In genomic region chr10:99913831-99914235, GRCh38 we compare ENCODE assay signal across 1 cellular context.
TF ChIP-seq lines count a peak whose summit lies in the region.

No MANE protein-coding gene starts in this region.

TF ChIP-seq in H1, 55 proteins besides CTCF, POLR2A, EP300 and RAD21 (continued from another document):
- TF ChIP-seq POU5F1 (IDR thresholded peaks at IDR 0.05; ENCODE audit: low read depth, low read length) = peak; percentile 92
- no peak; the same call in 1 of the 2 replicates for TF ChIP-seq TCF12 (IDR thresholded peaks at IDR 0.05; ENCODE audit: low read depth, low read length)
- TF ChIP-seq SUZ12 (IDR thresholded peaks at IDR 0.05; ENCODE audit: low read length) = no peak
- TF ChIP-seq CHD2 (IDR thresholded peaks at IDR 0.05; ENCODE audit: low read length) = peak; percentile 59; the same call in 1 of the 2 replicates
- peak in 1 of 2 experiments; percentile 84; a peak in 2 of 4 replicates for TF ChIP-seq HDAC2 (IDR thresholded peaks at IDR 0.05; ENCODE audit: borderline replicate concordance in 1 of 2, low read depth in 2 of 2, low read length in 2 of 2)
- peak; percentile 99 for TF ChIP-seq SP1 (IDR thresholded peaks at IDR 0.05; ENCODE audit: low read depth, low read length)
- peak; percentile 59; the same call in 1 of the 2 replicates for TF ChIP-seq RBBP5 (IDR thresholded peaks at IDR 0.05; ENCODE audit: borderline replicate concordance, low read depth, low read length)
- peak; percentile 44; the same call in 1 of the 2 replicates for TF ChIP-seq KDM1A (IDR thresholded peaks at IDR 0.05; ENCODE audit: borderline replicate concordance, low read length)
- TF ChIP-seq SAP30 (IDR thresholded peaks at IDR 0.05; ENCODE audit: insufficient read depth, insufficient replicate concordance, low read length) = no peak
- peak in 1 of 2 experiments; percentile 65 for TF ChIP-seq BCL11A (IDR thresholded peaks at IDR 0.05; ENCODE audit: low read depth in 2 of 2, low read length in 2 of 2)
- peak; percentile 72 for TF ChIP-seq E2F6 (IDR thresholded peaks at IDR 0.05)
- TF ChIP-seq PHF8 (conservative IDR thresholded peaks at IDR 0.05; ENCODE audit: low read depth, low read length) = no peak
- peak; percentile 96 for TF ChIP-seq TEAD4 (IDR thresholded peaks at IDR 0.05; ENCODE audit: low read depth, low read length)
- no peak for TF ChIP-seq SP2 (IDR thresholded peaks at IDR 0.05; ENCODE audit: low read length)
- peak; percentile 54 for TF ChIP-seq ASH2L (IDR thresholded peaks at IDR 0.05; ENCODE audit: low read length)
- TF ChIP-seq RXRA (IDR thresholded peaks at IDR 0.05; ENCODE audit: insufficient read depth, low read depth, low read length) = 0 out of 2 replicates have a peak, but pooled peaks have one; percentile 47
- TF ChIP-seq BACH1 (IDR thresholded peaks at IDR 0.05; ENCODE audit: low read length) = 0 out of 2 replicates have a peak, but pooled peaks have one; percentile 21
- peak; percentile 91 for TF ChIP-seq TBP (IDR thresholded peaks at IDR 0.05; ENCODE audit: low read depth, low read length)
- TF ChIP-seq ATF2 (IDR thresholded peaks at IDR 0.05; ENCODE audit: low read length) = peak; percentile 92
- TF ChIP-seq SRF (IDR thresholded peaks at IDR 0.05; ENCODE audit: low read depth, low read length) = no peak
- TF ChIP-seq GTF2F1 (IDR thresholded peaks at IDR 0.05; ENCODE audit: borderline replicate concordance, low read depth, low read length) = 0 out of 2 replicates have a peak, but pooled peaks have one; percentile 25
- peak; percentile 75; the same call in 1 of the 2 replicates for TF ChIP-seq GABPA (IDR thresholded peaks at IDR 0.05; ENCODE audit: borderline replicate concordance, insufficient read depth, low read length)
- TF ChIP-seq MAFK (IDR thresholded peaks at IDR 0.05; ENCODE audit: low read depth, low read length) = no peak
- peak; percentile 93 for TF ChIP-seq TAF7 (optimal IDR thresholded peaks at IDR 0.05; ENCODE audit: borderline replicate concordance, low read depth, low read length)
- no peak for TF ChIP-seq NRF1 (IDR thresholded peaks at IDR 0.05; ENCODE audit: low read depth, low read length)
- TF ChIP-seq KDM5A (IDR thresholded peaks at IDR 0.05; ENCODE audit: low read length) = peak; percentile 90
- peak in 1 of 2 experiments; percentile 91; a peak in 2 of 4 replicates for TF ChIP-seq SIN3A (conservative IDR thresholded peaks at IDR 0.05 in 1 of 2, IDR thresholded peaks at IDR 0.05 in 1 of 2; ENCODE audit: low read depth in 1 of 2, low read length in 2 of 2)
- TF ChIP-seq CHD1 (IDR thresholded peaks at IDR 0.05; ENCODE audit: low read depth, low read length) = no peak; the same call in 1 of the 2 replicates
- peak; percentile 42 for TF ChIP-seq JUND (IDR thresholded peaks at IDR 0.05; ENCODE audit: low read length)
- peak; percentile 48; the same call in 1 of the 2 replicates for TF ChIP-seq RFX5 (IDR thresholded peaks at IDR 0.05; ENCODE audit: borderline replicate concordance, low read depth, low read length)
- peak; percentile 75 for TF ChIP-seq CTBP2 (IDR thresholded peaks at IDR 0.05; ENCODE audit: borderline replicate concordance, insufficient read depth, insufficient read length, low read length)
- TF ChIP-seq CEBPB (IDR thresholded peaks at IDR 0.05; ENCODE audit: low read depth, low read length) = no peak
- peak; percentile 72 for TF ChIP-seq YY1 (IDR thresholded peaks at IDR 0.05; ENCODE audit: low read depth, low read length)
- peak; percentile 78 for TF ChIP-seq EGR1 (IDR thresholded peaks at IDR 0.05; ENCODE audit: borderline replicate concordance, low read depth, low read length)
- peak; percentile 88 for TF ChIP-seq MAX (IDR thresholded peaks at IDR 0.05)
